In genomic region chr2:196984888-196985287, GRCh38 we compare ENCODE assay signal across 27 cellular contexts. TPM values are rescaled to one million over a fixed set of nuclear protein-coding genes. Genes with fewer than 3 reads are reported as not detected.
DNase-seq lines count a peak whose midpoint lies in the region; ATAC-seq and TF ChIP-seq lines count a peak whose summit lies in the region.
"Had no signal": no experiment of that assay in that cellular context is flagged by ENCODE, and none has a peak within 500 bp of the region (broad histone marks: within the 10 kb centered on the region; RNA-seq: fewer than 3 reads in every experiment).

No MANE protein-coding gene starts in this region.

- H3K4me1 ChIP-seq in heart right ventricle (peaks cover 0 to 56% (median 17%) of the 10 kb centered on the region in 9 donors), thyroid gland (peaks cover 0 to 5% of the 10 kb centered on the region in 2 donors)
- H3K4me1 ChIP-seq: vagina had no signal

- H3K27me3 ChIP-seq in heart right ventricle (no peaks in the 10 kb centered on the region), thyroid gland (no peaks in the 10 kb centered on the region)
- H3K27me3 ChIP-seq: ascending aorta, hepatocyte, MG63, sigmoid colon, vagina had no signal

- no peaks in the 10 kb centered on the region for H3K9me3 ChIP-seq in heart right ventricle
- no peaks in the 10 kb centered on the region for H3K9me3 ChIP-seq in SK-N-MC (ENCODE audit: low read depth, low read length)
- H3K9me3 ChIP-seq in thyroid gland: no peaks in the 10 kb centered on the region
- H3K9me3 ChIP-seq: ascending aorta, left ventricle myocardium inferior, MG63, sigmoid colon, vagina had no signal

- no peak overlapping the region for H3K4me3 ChIP-seq in heart right ventricle
- H3K4me3 ChIP-seq in SK-N-MC: no peak overlapping the region
- H3K4me3 ChIP-seq in thyroid gland (replicated peaks in 1 of 3): no peak overlapping the region
- H3K4me3 ChIP-seq: ascending aorta, hepatocyte, K562, left ventricle myocardium inferior, MG63, sigmoid colon, vagina had no signal

- intact Hi-C loops in Right ventricle myocardium inferior (cut with DNase I): no loop called here
- intact Hi-C loops in heart right ventricle (cut with DNase I): loop anchor here in 4 of 10 donors (1.0 to 10.0 kb wide), 3 partner anchors 58 to 60 kb away; partner anchors contain the start of gene PGAP1 (in 3 of the 4)
- intact Hi-C loops in thyroid gland (cut with DNase I): no loop called here

- no peaks in the 10 kb centered on the region for H3K36me3 ChIP-seq in heart right ventricle
- no peaks in the 10 kb centered on the region for H3K36me3 ChIP-seq in SK-N-MC (ENCODE audit: insufficient read depth, low read length)
- no peaks in the 10 kb centered on the region for H3K36me3 ChIP-seq in thyroid gland
- H3K36me3 ChIP-seq: ascending aorta, left ventricle myocardium inferior, MG63, vagina had no signal

- H3K4me3 Mint-ChIP-seq in memory B cell: no peak overlapping the region
- H3K4me3 Mint-ChIP-seq: activated B cell treated with CpG ODN at 0.5 μM for 24 hours; activated CD8-positive, alpha-beta memory T cell treated with anti-CD3 and anti-CD28 coated beads, Interleukin-2, amount 10 ng/mL, durations not matched to agents 7 days and 5 days; neural crest cell had no signal

- no peak for TF ChIP-seq POLR2A in thyroid gland (IDR thresholded peaks at IDR 0.05)

- WGBS in heart right ventricle, 2 donors: 97% methylated on average over 5 of the region's 5 CpGs
- 89 to 99% methylated on average over 5 of the region's 5 CpGs for WGBS in thyroid gland, 2 donors

- peak overlapping the region; percentile 65 for H3K27ac Mint-ChIP-seq in memory B cell
- H3K27ac Mint-ChIP-seq: activated CD8-positive, alpha-beta memory T cell treated with anti-CD3 and anti-CD28 coated beads, Interleukin-2, amount 10 ng/mL, durations not matched to agents 7 days and 5 days; progenitor cell of endocrine pancreas had no signal

- H3K9ac ChIP-seq in SK-N-MC (ENCODE audit: insufficient read length): no peak overlapping the region

- TF ChIP-seq CTCF in heart right ventricle (IDR thresholded peaks at IDR 0.05): no peak
- no peak for TF ChIP-seq CTCF in thyroid gland (IDR thresholded peaks at IDR 0.05)

- ATAC-seq in Right ventricle myocardium inferior: no peak
- no peak for ATAC-seq in heart right ventricle
- ATAC-seq in memory B cell (ENCODE audit: low read depth): no peak
- ATAC-seq: activated CD8-positive, alpha-beta memory T cell treated with anti-CD3 and anti-CD28 coated beads, Interleukin-2, amount 10 ng/mL, durations not matched to agents 7 days and 5 days; K562 had no signal

- no peak overlapping the region for H3K27ac ChIP-seq in heart right ventricle
- peak overlapping the region; percentile 66 for H3K27ac ChIP-seq in SK-N-MC
- H3K27ac ChIP-seq in thyroid gland: no peak overlapping the region
- H3K27ac ChIP-seq: ascending aorta, epithelial cell of prostate, hepatocyte, left ventricle myocardium inferior, RWPE1, sigmoid colon, vagina had no signal

- H3K27me3 Mint-ChIP-seq in memory B cell: no peaks in the 10 kb centered on the region
- H3K27me3 Mint-ChIP-seq: activated B cell treated with CpG ODN at 0.5 μM for 24 hours; activated CD8-positive, alpha-beta memory T cell treated with anti-CD3 and anti-CD28 coated beads, Interleukin-2, amount 10 ng/mL, durations not matched to agents 7 days and 5 days; progenitor cell of endocrine pancreas had no signal

- peak; percentile 71 for DNase-seq in Right ventricle myocardium inferior (ENCODE audit: missing footprints)
- no peak for DNase-seq in heart right ventricle
- no peak for DNase-seq in SK-N-MC (ENCODE audit: low read depth, low spot score)
- no peak for DNase-seq in memory B cell (ENCODE audit: low spot score in 2 of 2)
- DNase-seq in NCI-H128 (lab: John Stamatoyannopoulos, UW; ENCODE audit: unreplicated experiment): no peak
- no peak for DNase-seq in thyroid gland
- DNase-seq in COR-L47 (lab: John Stamatoyannopoulos, UW): no peak
- DNase-seq: activated B cell treated with CpG ODN at 0.5 μM for 24 hours; activated CD8-positive, alpha-beta memory T cell treated with anti-CD3 and anti-CD28 coated beads, Interleukin-2, amount 10 ng/mL, durations not matched to agents 7 days and 5 days; activated gamma-delta T cell; central memory CD4-positive, alpha-beta T cell; DND-41; HCEC 1CT; left ventricle myocardium inferior; MG63; midbrain; NCI-H1436 treated with DMSO at 0.1 percent for 48 hours; sigmoid colon; stimulated activated CD4-positive, alpha-beta T cell treated with anti-CD3 and anti-CD28 coated beads, Interleukin-15, amount 100 ng/mL, for 24 hours had no signal

- H3K9me3 Mint-ChIP-seq in memory B cell: peaks cover 4% of the 10 kb centered on the region
- H3K9me3 Mint-ChIP-seq: neural crest cell had no signal

- peaks cover 10% of the 10 kb centered on the region for H3K4me1 Mint-ChIP-seq in memory B cell

- peaks cover 24% of the 10 kb centered on the region for H3K36me3 Mint-ChIP-seq in memory B cell

RNA-seq across cellular contexts. Expression of gene PGAP1, which starts 58.4 kb away (rescaled TPM):
- total RNA-seq in Right ventricle myocardium inferior (5.2 TPM), heart right ventricle (1 to 10 TPM; 4.8 to 9.8 (median 5.8) TPM), thyroid gland (10 to 100 TPM in 2 of 4 donors, 1 to 10 TPM in 2; 6.9 to 26.0 (median 14.0) TPM)
- 1 to 10 TPM in 1 of 2 donors, under 1 TPM in 1; 0.99 to 1.6 TPM for polyA plus RNA-seq in heart right ventricle
